23 cellular contexts compared by ENCODE assay signal in genomic region chr21:39685991-39686390, GRCh38. TPM values are rescaled to one million over a fixed set of nuclear protein-coding genes. Genes with fewer than 3 reads are reported as not detected.
"Had no signal": no experiment of that assay in that cellular context is flagged by ENCODE, and none has a peak within 500 bp of the region (broad histone marks: within the 10 kb centered on the region; RNA-seq: fewer than 3 reads in every experiment).

No MANE protein-coding gene starts in this region.

- H3K27me3 Mint-ChIP-seq: stimulated activated naive CD8-positive, alpha-beta T cell treated with anti-CD3 and anti-CD28 coated beads, Interleukin-15, Interleukin-2, amounts not matched to agents 100 ng/mL and 50 ng/mL, for 24 hours had no signal

- H3K27me3 ChIP-seq: dorsolateral prefrontal cortex, right lobe of liver, tibial nerve had no signal

- H3K4me1 Mint-ChIP-seq: naive thymus-derived CD4-positive, alpha-beta T cell; stimulated activated effector memory CD8-positive, alpha-beta T cell treated with anti-CD3 and anti-CD28 coated beads, Interleukin-12 subunit alpha, Interleukin-12 subunit beta, amount 100 ng/mL, for 72 hours had no signal

- H3K9me3 ChIP-seq: psoas muscle, right lobe of liver had no signal

- H3K9me3 Mint-ChIP-seq: stimulated activated effector memory CD8-positive, alpha-beta T cell treated with anti-CD3 and anti-CD28 coated beads, Interleukin-12 subunit alpha, Interleukin-12 subunit beta, amount 100 ng/mL, for 72 hours had no signal

- H3K36me3 ChIP-seq: right lobe of liver, tibial nerve had no signal

- DNase-seq: cortex of kidney; dorsolateral prefrontal cortex; effector CD8-positive, alpha-beta T cell; kidney; left cardiac atrium; left ventricle myocardium superior; mesendoderm; naive thymus-derived CD4-positive, alpha-beta T cell; nephron progenitor cell; psoas muscle; retina; right lobe of liver; stimulated activated CD4-positive, alpha-beta T cell treated with anti-CD3 and anti-CD28 coated beads, Interleukin-4, amount 100 ng/mL, for 1 hour; stimulated activated CD8-positive, alpha-beta memory T cell treated with anti-CD3 and anti-CD28 coated beads, Interleukin-4, amount 100 ng/mL, for 48 hours had no signal

- H3K4me3 ChIP-seq: dorsolateral prefrontal cortex, psoas muscle, right lobe of liver, tibial nerve had no signal

- H3K27ac ChIP-seq: dorsolateral prefrontal cortex, parathyroid adenoma, psoas muscle, right lobe of liver, tibial nerve had no signal

- H3K9ac ChIP-seq: parathyroid adenoma had no signal

- ATAC-seq: esophagus mucosa; left cardiac atrium; left ventricle myocardium superior; naive thymus-derived CD4-positive, alpha-beta T cell; psoas muscle; right lobe of liver; stimulated activated effector memory CD8-positive, alpha-beta T cell treated with anti-CD3 and anti-CD28 coated beads, Interleukin-12 subunit alpha, Interleukin-12 subunit beta, amount 100 ng/mL, for 72 hours had no signal

- H3K4me3 Mint-ChIP-seq: naive thymus-derived CD4-positive, alpha-beta T cell; nephron progenitor cell; stimulated activated effector memory CD8-positive, alpha-beta T cell treated with anti-CD3 and anti-CD28 coated beads, Interleukin-12 subunit alpha, Interleukin-12 subunit beta, amount 100 ng/mL, for 72 hours; stimulated activated naive CD8-positive, alpha-beta T cell treated with anti-CD3 and anti-CD28 coated beads, Interleukin-15, Interleukin-2, amounts not matched to agents 100 ng/mL and 50 ng/mL, for 24 hours had no signal

- H3K4me1 ChIP-seq: parathyroid adenoma, psoas muscle, right lobe of liver, tibial nerve had no signal

- H3K27ac Mint-ChIP-seq: naive thymus-derived CD4-positive, alpha-beta T cell; nephron progenitor cell; stimulated activated effector memory CD8-positive, alpha-beta T cell treated with anti-CD3 and anti-CD28 coated beads, Interleukin-12 subunit alpha, Interleukin-12 subunit beta, amount 100 ng/mL, for 72 hours; stimulated activated naive CD8-positive, alpha-beta T cell treated with anti-CD3 and anti-CD28 coated beads, Interleukin-15, Interleukin-2, amounts not matched to agents 100 ng/mL and 50 ng/mL, for 24 hours had no signal

- H3K36me3 Mint-ChIP-seq: naive thymus-derived CD4-positive, alpha-beta T cell; stimulated activated effector memory CD8-positive, alpha-beta T cell treated with anti-CD3 and anti-CD28 coated beads, Interleukin-12 subunit alpha, Interleukin-12 subunit beta, amount 100 ng/mL, for 72 hours had no signal

RNA-seq across cellular contexts. Expression of gene IGSF5, which starts 59.0 kb away (rescaled TPM):
- total RNA-seq: chondrocyte; esophagus mucosa; fibroblast of lung; lung microvascular endothelial cell; naive thymus-derived CD4-positive, alpha-beta T cell; omental fat pad; psoas muscle; right lobe of liver; tibial nerve had no signal
- polyA plus RNA-seq: fibroblast of lung; naive thymus-derived CD4-positive, alpha-beta T cell; psoas muscle had no signal
